In the genomic region with DNA sequence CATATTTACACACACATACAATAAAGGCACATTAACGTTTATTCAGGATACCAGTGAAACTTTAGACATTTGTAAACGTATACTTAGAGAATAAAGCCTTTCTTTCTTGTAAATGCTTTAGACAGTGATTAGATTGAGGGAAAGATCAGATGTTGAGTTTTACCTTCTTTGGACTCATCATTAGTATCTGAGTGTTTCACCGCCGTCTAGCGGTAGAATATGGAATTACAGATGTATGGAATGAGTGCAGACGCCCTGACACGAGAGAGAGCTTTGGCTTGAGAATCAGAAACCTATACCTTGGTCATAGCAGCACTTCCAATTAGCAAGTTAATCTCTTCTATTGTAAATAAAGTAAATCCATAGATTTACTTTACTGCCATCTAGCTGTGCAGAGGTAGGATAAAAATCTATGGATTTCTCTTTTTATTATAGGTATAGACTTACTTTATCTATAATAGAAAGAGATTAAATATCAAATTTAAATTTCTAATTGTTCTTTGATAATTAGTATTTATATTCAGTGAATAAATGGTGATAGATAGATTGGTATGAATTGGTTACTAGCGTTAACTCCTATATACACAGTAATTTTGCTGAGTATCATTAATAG, we compare ENCODE assay signal across 8 cellular contexts. TPM values are rescaled to one million over a fixed set of nuclear protein-coding genes. Genes with fewer than 3 reads are reported as not detected.
DNase-seq lines count a peak whose midpoint lies in the region; ATAC-seq and TF ChIP-seq lines count a peak whose summit lies in the region.

No MANE protein-coding gene starts in this region.

- TF ChIP-seq POLR2A in erythroblast (IDR thresholded peaks at IDR 0.05; ENCODE audit: low read length) = no peak

- TF ChIP-seq CTCF in WTC11 (IDR thresholded peaks at IDR 0.05) (peak; percentile 76), neutrophil (IDR thresholded peaks at IDR 0.05) (peak; percentile 69)

- CTCF ChIA-PET in CD4-positive, alpha-beta memory T cell (lab: Charles Lee; ENCODE audit: partially characterized antibody) = interaction anchor here (0.6 to 2.7 kb wide), 19 partner anchors 9 to 283 kb away, joined by 3 to 41 read pairs (median 5); a partner anchor contains a TSS
- CTCF ChIA-PET in WTC11 (lab: Charles Lee) = interaction anchor here (1.0 kb wide), 1 partner anchor 12 kb away, joined by 3 read pairs; no protein-coding TSS in a partner anchor

- H3K36me3 Mint-ChIP-seq in CD4-positive, alpha-beta memory T cell = no peaks in the 10 kb centered on the region
- H3K36me3 Mint-ChIP-seq in WTC11 = peaks cover 41% of the 10 kb centered on the region

- no peaks in the 10 kb centered on the region for H3K36me3 ChIP-seq in CD4-positive, alpha-beta memory T cell (ENCODE audit: insufficient read depth, low read length)
- no peaks in the 10 kb centered on the region for H3K36me3 ChIP-seq in neutrophil

- no peak overlapping the region for H3K4me3 Mint-ChIP-seq in CD4-positive, alpha-beta memory T cell
- no peak overlapping the region for H3K4me3 Mint-ChIP-seq in WTC11

- H3K9me3 ChIP-seq in CD4-positive, alpha-beta memory T cell (ENCODE audit: control insufficient read depth in 1 of 2, low read length in 2 of 2) = no peaks in the 10 kb centered on the region
- H3K9me3 ChIP-seq in neutrophil = no peaks in the 10 kb centered on the region

- H3K27ac Mint-ChIP-seq in CD4-positive, alpha-beta memory T cell = no peak overlapping the region
- H3K27ac Mint-ChIP-seq in WTC11 = no peak overlapping the region

- POLR2A ChIA-PET in CD4-positive, alpha-beta memory T cell (lab: Charles Lee; ENCODE audit: partially characterized antibody) = interaction anchor here (1.0 to 2.7 kb wide), 3 partner anchors 46 to 111 kb away, joined by 3 to 8 read pairs (median 7); no protein-coding TSS in a partner anchor
- POLR2A ChIA-PET in WTC11 (lab: Charles Lee) = no interaction called here

- no peak overlapping the region for H3K27ac ChIP-seq in CD4-positive, alpha-beta memory T cell (ENCODE audit: low read depth, low read length)
- no peak overlapping the region for H3K27ac ChIP-seq in neutrophil

- no peaks in the 10 kb centered on the region for H3K27me3 ChIP-seq in CD4-positive, alpha-beta memory T cell (ENCODE audit: insufficient read depth, low read length)
- H3K27me3 ChIP-seq in neutrophil = peaks cover 41% of the 10 kb centered on the region

- H3K4me3 ChIP-seq in CD4-positive, alpha-beta memory T cell (ENCODE audit: low read length in 2 of 2) = no peak overlapping the region
- no peak overlapping the region for H3K4me3 ChIP-seq in neutrophil (ENCODE audit: low read depth in 1 of 2, low read length in 1 of 2)

- H3K9me3 Mint-ChIP-seq in CD4-positive, alpha-beta memory T cell = peaks cover 0 to 2% (median 0%) of the 10 kb centered on the region in 8 donors
- H3K9me3 Mint-ChIP-seq in WTC11 = peaks cover 45% of the 10 kb centered on the region

- DNase-seq in CD4-positive, alpha-beta memory T cell = peak; percentile 55 to 67 (median 60)
- DNase-seq in NCI-H2029 treated with DMSO at 0.1 percent for 48 hours (lab: John Stamatoyannopoulos, UW) (peak; percentile 7), WTC11 (ENCODE audit: low spot score) (peak; percentile 13), erythroblast (lab: John Stamatoyannopoulos, UW) (peak; percentile 39 to 70)

- peak; percentile 50 for ATAC-seq in GM18520 (IDR thresholded peaks at IDR 0.05; ENCODE audit: unreplicated experiment)
- peak; percentile 34; the same call in 1 of the 2 replicates for ATAC-seq in WTC11
- no peak for ATAC-seq in GM21529 (IDR thresholded peaks at IDR 0.05; ENCODE audit: unreplicated experiment)
- ATAC-seq in HG03025 (IDR thresholded peaks at IDR 0.05; ENCODE audit: low FRiP score, unreplicated experiment) = no peak

- H3K27me3 Mint-ChIP-seq in CD4-positive, alpha-beta memory T cell = peaks cover 7 to 9% of the 10 kb centered on the region in 2 donors
- H3K27me3 Mint-ChIP-seq in WTC11 (ENCODE audit: low read depth) = peaks cover 13% of the 10 kb centered on the region

- H3K4me1 Mint-ChIP-seq in CD4-positive, alpha-beta memory T cell = peaks cover 0 to 2% (median under 1%) of the 10 kb centered on the region in 4 donors
- no peaks in the 10 kb centered on the region for H3K4me1 Mint-ChIP-seq in WTC11

- H3K4me1 ChIP-seq in CD4-positive, alpha-beta memory T cell (ENCODE audit: insufficient read depth, low read length) = no peaks in the 10 kb centered on the region
- H3K4me1 ChIP-seq in neutrophil (ENCODE audit: control insufficient read depth in 1 of 2, insufficient read depth in 1 of 2, low read depth in 1 of 2, low read length in 1 of 2) = no peaks in the 10 kb centered on the region

- intact Hi-C loops in CD4-positive, alpha-beta memory T cell (cut with micrococcal nuclease) = loop anchor here (1.0 to 5.0 kb wide), 5 partner anchors 45 to 295 kb away; no protein-coding TSS in a partner anchor

TF ChIP-seq in WTC11, 78 proteins besides CTCF, POLR2A, EP300 and RAD21:
- TF ChIP-seq SMAD4 (CRISPR knock-in tag; IDR thresholded peaks at IDR 0.05) = no peak
- no peak for TF ChIP-seq FOXP1 (CRISPR knock-in tag; IDR thresholded peaks at IDR 0.05; ENCODE audit: borderline replicate concordance)
- TF ChIP-seq, protein P1, sequence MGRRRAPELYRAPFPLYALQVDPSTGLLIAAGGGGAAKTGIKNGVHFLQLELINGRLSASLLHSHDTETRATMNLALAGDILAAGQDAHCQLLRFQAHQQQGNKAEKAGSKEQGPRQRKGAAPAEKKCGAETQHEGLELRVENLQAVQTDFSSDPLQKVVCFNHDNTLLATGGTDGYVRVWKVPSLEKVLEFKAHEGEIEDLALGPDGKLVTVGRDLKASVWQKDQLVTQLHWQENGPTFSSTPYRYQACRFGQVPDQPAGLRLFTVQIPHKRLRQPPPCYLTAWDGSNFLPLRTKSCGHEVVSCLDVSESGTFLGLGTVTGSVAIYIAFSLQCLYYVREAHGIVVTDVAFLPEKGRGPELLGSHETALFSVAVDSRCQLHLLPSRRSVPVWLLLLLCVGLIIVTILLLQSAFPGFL (CRISPR knock-in tag; IDR thresholded peaks at IDR 0.05; ENCODE audit: borderline replicate concordance) = no peak
- no peak for TF ChIP-seq TEAD4 (CRISPR knock-in tag; IDR thresholded peaks at IDR 0.05)
- TF ChIP-seq, protein P2, sequence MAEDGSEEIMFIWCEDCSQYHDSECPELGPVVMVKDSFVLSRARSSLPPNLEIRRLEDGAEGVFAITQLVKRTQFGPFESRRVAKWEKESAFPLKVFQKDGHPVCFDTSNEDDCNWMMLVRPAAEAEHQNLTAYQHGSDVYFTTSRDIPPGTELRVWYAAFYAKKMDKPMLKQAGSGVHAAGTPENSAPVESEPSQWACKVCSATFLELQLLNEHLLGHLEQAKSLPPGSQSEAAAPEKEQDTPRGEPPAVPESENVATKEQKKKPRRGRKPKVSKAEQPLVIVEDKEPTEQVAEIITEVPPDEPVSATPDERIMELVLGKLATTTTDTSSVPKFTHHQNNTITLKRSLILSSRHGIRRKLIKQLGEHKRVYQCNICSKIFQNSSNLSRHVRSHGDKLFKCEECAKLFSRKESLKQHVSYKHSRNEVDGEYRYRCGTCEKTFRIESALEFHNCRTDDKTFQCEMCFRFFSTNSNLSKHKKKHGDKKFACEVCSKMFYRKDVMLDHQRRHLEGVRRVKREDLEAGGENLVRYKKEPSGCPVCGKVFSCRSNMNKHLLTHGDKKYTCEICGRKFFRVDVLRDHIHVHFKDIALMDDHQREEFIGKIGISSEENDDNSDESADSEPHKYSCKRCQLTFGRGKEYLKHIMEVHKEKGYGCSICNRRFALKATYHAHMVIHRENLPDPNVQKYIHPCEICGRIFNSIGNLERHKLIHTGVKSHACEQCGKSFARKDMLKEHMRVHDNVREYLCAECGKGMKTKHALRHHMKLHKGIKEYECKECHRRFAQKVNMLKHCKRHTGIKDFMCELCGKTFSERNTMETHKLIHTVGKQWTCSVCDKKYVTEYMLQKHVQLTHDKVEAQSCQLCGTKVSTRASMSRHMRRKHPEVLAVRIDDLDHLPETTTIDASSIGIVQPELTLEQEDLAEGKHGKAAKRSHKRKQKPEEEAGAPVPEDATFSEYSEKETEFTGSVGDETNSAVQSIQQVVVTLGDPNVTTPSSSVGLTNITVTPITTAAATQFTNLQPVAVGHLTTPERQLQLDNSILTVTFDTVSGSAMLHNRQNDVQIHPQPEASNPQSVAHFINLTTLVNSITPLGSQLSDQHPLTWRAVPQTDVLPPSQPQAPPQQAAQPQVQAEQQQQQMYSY (CRISPR knock-in tag; IDR thresholded peaks at IDR 0.05) = no peak

RNA-seq across cellular contexts. Expression of a gene that starts 12.6 kb away (rescaled TPM):
- not detected for total RNA-seq in CD4-positive, alpha-beta memory T cell
- not detected for polyA plus RNA-seq in CD4-positive, alpha-beta memory T cell
- total RNA-seq in WTC11 (2021) = not detected in 3 replicates

RNA-seq across cellular contexts. Expression of a gene that starts 22.2 kb away (rescaled TPM):
- not detected for total RNA-seq in CD4-positive, alpha-beta memory T cell
- polyA plus RNA-seq in CD4-positive, alpha-beta memory T cell = not detected
- not detected in 3 replicates for total RNA-seq in WTC11 (2021)

Comparison
In these comparisons a context has a peak if more than half of its experiments do, and no peak if none do; other contexts are left out.
1. DNase-seq: peak in every context shown above with its lines; median percentile 60 in CD4-positive, alpha-beta memory T cell; 54 in erythroblast; 13 in WTC11; 7 in NCI-H2029 treated with DMSO at 0.1 percent for 48 hours.
2. ATAC-seq: peak in GM18520 (single experiment) and WTC11 (single experiment); none in GM21529 (single experiment) and HG03025 (single experiment).